In genomic region chr17:72614476-72614870, GRCh38 we compare ENCODE assay signal across 12 cellular contexts.
DNase-seq lines count a peak whose midpoint lies in the region; TF ChIP-seq lines count a peak whose summit lies in the region.
"Had no signal": no experiment of that assay in that cellular context is flagged by ENCODE, and none has a peak within 500 bp of the region (broad histone marks: within the 10 kb centered on the region; RNA-seq: fewer than 3 reads in every experiment).

No MANE protein-coding gene starts in this region.

- no peak overlapping the region for H3K4me3 ChIP-seq in mucosa of stomach (ENCODE audit: low read length)
- H3K4me3 ChIP-seq in transverse colon: no peak overlapping the region

- H3K4me1 ChIP-seq in mucosa of stomach (ENCODE audit: control insufficient read depth, insufficient read depth, low read length): peaks cover 77% of the 10 kb centered on the region
- peaks cover 12 to 66% (median 43%) of the 10 kb centered on the region in 4 donors for H3K4me1 ChIP-seq in transverse colon

- H3K9ac ChIP-seq in mucosa of stomach (ENCODE audit: low read length): peak overlapping the region; percentile 35

- peaks cover 1% of the 10 kb centered on the region for H3K36me3 Mint-ChIP-seq in chondrocyte (ENCODE audit: low read depth)
- H3K36me3 Mint-ChIP-seq: stimulated activated naive B cell treated with anti-CD40 and anti-IgM and Interleukin-4, amounts not matched to agents 10 μg/mL and 1 μg/mL and 100 μg/mL, for 72 hours had no signal

- peaks cover 33% of the 10 kb centered on the region for H3K4me1 Mint-ChIP-seq in chondrocyte (ENCODE audit: low read depth)

- 41 to 50% methylated on average over 3 to 4 of the region's 4 CpGs for WGBS in transverse colon (ENCODE audit: low coverage in 1 of 2), 2 donors

- peak overlapping the region; percentile 76 to 88 (median 82) for H3K27ac ChIP-seq in transverse colon

- H3K27me3 ChIP-seq in mucosa of stomach (ENCODE audit: control insufficient read depth, insufficient read depth, low read length) (no peaks in the 10 kb centered on the region), transverse colon (no peaks in the 10 kb centered on the region)

- no peaks in the 10 kb centered on the region for H3K9me3 ChIP-seq in mucosa of stomach (ENCODE audit: control insufficient read depth, low read length)
- H3K9me3 ChIP-seq in transverse colon: no peaks in the 10 kb centered on the region

- H3K36me3 ChIP-seq in mucosa of stomach (ENCODE audit: control insufficient read depth, insufficient read depth, low read length) (no peaks in the 10 kb centered on the region), transverse colon (no peaks in the 10 kb centered on the region)

- no peak overlapping the region for H3K4me3 Mint-ChIP-seq in chondrocyte (ENCODE audit: unreplicated experiment)
- H3K4me3 Mint-ChIP-seq: stimulated activated naive B cell treated with anti-CD40 and anti-IgM and Interleukin-4, amounts not matched to agents 10 μg/mL and 1 μg/mL and 100 μg/mL, for 72 hours had no signal

- DNase-seq in M059J (ENCODE audit: low read depth) (peak; percentile 49), chondrocyte (ENCODE audit: low spot score) (no peak), transverse colon (no peak), DMS79 treated with DMSO at 0.1 percent for 48 hours (lab: John Stamatoyannopoulos, UW) (no peak), dermis blood vessel endothelial cell (no peak), NCI-H146 treated with DMSO at 0.1 percent for 48 hours (lab: John Stamatoyannopoulos, UW; ENCODE audit: unreplicated experiment) (no peak)
- DNase-seq: NCI-H1694; NK-92 treated with Interleukin-12 subunit alpha and Interleukin-12 subunit beta, amount 100 ng/mL, for 24 hours; stimulated activated CD4-positive, alpha-beta T cell treated with anti-CD3 and anti-CD28 coated beads, Interleukin-2, amount 100 ng/mL, for 48 hours; stimulated activated naive B cell treated with anti-CD40 and anti-IgM and Interleukin-4, amounts not matched to agents 10 μg/mL and 1 μg/mL and 100 μg/mL, for 72 hours; T-helper 2 cell had no signal

- no peaks in the 10 kb centered on the region for H3K9me3 Mint-ChIP-seq in chondrocyte (ENCODE audit: low read depth)
- H3K9me3 Mint-ChIP-seq: stimulated activated naive B cell treated with anti-CD40 and anti-IgM and Interleukin-4, amounts not matched to agents 10 μg/mL and 1 μg/mL and 100 μg/mL, for 72 hours had no signal

- no peak for TF ChIP-seq POLR2A in transverse colon (IDR thresholded peaks at IDR 0.05)

- peak overlapping the region; percentile 84 for H3K27ac Mint-ChIP-seq in chondrocyte (ENCODE audit: unreplicated experiment)
- H3K27ac Mint-ChIP-seq: stimulated activated naive B cell treated with anti-CD40 and anti-IgM and Interleukin-4, amounts not matched to agents 10 μg/mL and 1 μg/mL and 100 μg/mL, for 72 hours had no signal

- H3K27me3 Mint-ChIP-seq in chondrocyte (ENCODE audit: low read depth): no peaks in the 10 kb centered on the region

- intact Hi-C loops in transverse colon (cut with DNase I; ENCODE audit: low total_unique reads): no loop called here

- in situ Hi-C loops in transverse colon (cut with MboI; ENCODE audit: low pct_ligation_motif_present in 1 of 4, low pct_unique_long_range_greater_than_20kb in 1 of 4, low sequenced_read_pairs in 3 of 4): loop anchor here in 1 of 4 donors (10.0 kb wide), 1 partner anchor 60 kb away; no protein-coding TSS in a partner anchor

- TF ChIP-seq EP300 in transverse colon (IDR thresholded peaks at IDR 0.05; ENCODE audit: low read depth): no peak

- TF ChIP-seq CTCF in chondrocyte (IDR thresholded peaks at IDR 0.05) (no peak), transverse colon (IDR thresholded peaks at IDR 0.05) (no peak)
